In genomic region chr16:30982548-30983288, GRCh38 we compare ENCODE assay signal across 21 cellular contexts. TPM values are rescaled to one million over a fixed set of nuclear protein-coding genes. Genes with fewer than 3 reads are reported as not detected.
DNase-seq lines count a peak whose midpoint lies in the region; ATAC-seq and TF ChIP-seq lines count a peak whose summit lies in the region.
"Had no signal": no experiment of that assay in that cellular context is flagged by ENCODE, and none has a peak within 500 bp of the region (broad histone marks: within the 10 kb centered on the region; RNA-seq: fewer than 3 reads in every experiment).

No MANE protein-coding gene starts in this region.

- BruUV-seq in Caco-2 (replicated peaks; lab: Mats Ljungman, UMichigan): no TSS peak

- 92% methylated on average over 12 to 17 of the region's 17 CpGs for WGBS in endodermal cell (ENCODE audit: insufficient coverage in 1 of 2, insufficient read length in 1 of 2), 2 experiments

- ATAC-seq in GM21515 (IDR thresholded peaks at IDR 0.05; ENCODE audit: unreplicated experiment) (no peak), T-cell (replicated peaks in 1 of 4) (no peak), HG03025 (IDR thresholded peaks at IDR 0.05; ENCODE audit: low FRiP score, unreplicated experiment) (no peak)
- ATAC-seq: sciatic nerve had no signal

- H3K4me3 Mint-ChIP-seq in Caco-2 (ENCODE audit: unreplicated experiment) (no peak overlapping the region), endodermal cell (no peak overlapping the region), nephron progenitor cell (no peak overlapping the region), T-cell (no peak overlapping the region)

- no peaks in the 10 kb centered on the region for H3K9me3 Mint-ChIP-seq in Caco-2 (ENCODE audit: unreplicated experiment)
- no peaks in the 10 kb centered on the region for H3K9me3 Mint-ChIP-seq in endodermal cell
- H3K9me3 Mint-ChIP-seq in nephron progenitor cell: no peaks in the 10 kb centered on the region
- H3K9me3 Mint-ChIP-seq in T-cell: no peaks in the 10 kb centered on the region
- H3K9me3 Mint-ChIP-seq: IgD-negative memory B cell had no signal

- TF ChIP-seq CTCF in Caco-2 (IDR thresholded peaks at IDR 0.05; ENCODE audit: insufficient read depth in 1 of 2, low read depth in 1 of 2, low read length in 1 of 2, severe bottlenecking in 1 of 2, unreplicated experiment in 1 of 2) (no peak), endodermal cell (conservative IDR thresholded peaks at IDR 0.05) (no peak), nephron progenitor cell (IDR thresholded peaks at IDR 0.05) (no peak)

- H3K4me1 ChIP-seq in Caco-2 (peaks cover 7% of the 10 kb centered on the region), endodermal cell (ENCODE audit: control insufficient read depth, insufficient read depth, low read length) (no peaks in the 10 kb centered on the region)

- peak; percentile 90 for DNase-seq in AG08395 (ENCODE audit: low spot score)
- DNase-seq in Caco-2: no peak
- no peak for DNase-seq in endodermal cell
- DNase-seq in nephron progenitor cell: no peak
- DNase-seq in GOT3 (lab: John Stamatoyannopoulos, UW): no peak
- DNase-seq in T-cell: no peak
- DNase-seq: activated CD4-positive, alpha-beta T cell treated with anti-CD3 and anti-CD28 coated beads for 4 hours; activated CD8-positive, alpha-beta memory T cell treated with anti-CD3 and anti-CD28 coated beads, Interleukin-2, amount 50 U/mL, for 4 hours; activated gamma-delta T cell treated with Interleukin-2 at 50 U/mL for 16 hours; COR-L47; foreskin melanocyte; NCI-H1694; NCI-H226; nucleus accumbens; stimulated activated CD4-positive, alpha-beta T cell treated with anti-CD3 and anti-CD28 coated beads, Interleukin-2, amount 100 ng/mL, for 24 hours; stomach had no signal

- POLR2A ChIA-PET in Caco-2 (lab: Charles Lee): no interaction called here
- POLR2A ChIA-PET in T-cell (lab: Charles Lee): interaction anchor here in 1 of 2 donors (0.5 kb wide), 1 partner anchor 120 kb away, joined by 5 read pairs; no protein-coding TSS in a partner anchor

- H3K27me3 ChIP-seq in Caco-2 (replicated peaks; ENCODE audit: control insufficient read depth, insufficient read depth, low read length) (no peaks in the 10 kb centered on the region), endodermal cell (ENCODE audit: control insufficient read depth, insufficient read depth, low read length, poor library complexity, severe bottlenecking) (no peaks in the 10 kb centered on the region)
- H3K27me3 ChIP-seq: stomach, vagina had no signal

- peak overlapping the region; percentile 7 for H3K27ac Mint-ChIP-seq in Caco-2 (ENCODE audit: unreplicated experiment)
- peak overlapping the region; percentile 68 for H3K27ac Mint-ChIP-seq in endodermal cell
- peak overlapping the region; percentile 96 for H3K27ac Mint-ChIP-seq in nephron progenitor cell
- no peak overlapping the region for H3K27ac Mint-ChIP-seq in T-cell
- H3K27ac Mint-ChIP-seq: IgD-negative memory B cell had no signal

- intact Hi-C loops in Caco-2 (cut with micrococcal nuclease; ENCODE audit: unreplicated experiment): no loop called here

- H3K4me1 Mint-ChIP-seq in Caco-2 (ENCODE audit: low read depth, unreplicated experiment): peaks cover 6% of the 10 kb centered on the region
- H3K4me1 Mint-ChIP-seq in endodermal cell: peaks cover 2% of the 10 kb centered on the region
- H3K4me1 Mint-ChIP-seq in nephron progenitor cell: peaks cover 5% of the 10 kb centered on the region
- H3K4me1 Mint-ChIP-seq in T-cell: peaks cover 0 to 1% (median 0%) of the 10 kb centered on the region in 3 donors

- no peak overlapping the region for H3K4me3 ChIP-seq in Caco-2 (ENCODE audit: low read depth, low read length)
- no peak overlapping the region for H3K4me3 ChIP-seq in endodermal cell (ENCODE audit: low read length)
- H3K4me3 ChIP-seq: stomach, vagina had no signal

- H3K36me3 Mint-ChIP-seq in Caco-2 (ENCODE audit: insufficient read depth, unreplicated experiment) (peaks cover 23% of the 10 kb centered on the region), endodermal cell (ENCODE audit: low read depth) (peaks cover 42% of the 10 kb centered on the region), nephron progenitor cell (ENCODE audit: low read depth) (peaks cover 15% of the 10 kb centered on the region), T-cell (peaks cover 19% of the 10 kb centered on the region)

- H3K27me3 Mint-ChIP-seq in Caco-2 (ENCODE audit: insufficient read depth, unreplicated experiment) (no peaks in the 10 kb centered on the region), endodermal cell (ENCODE audit: insufficient read depth) (no peaks in the 10 kb centered on the region), nephron progenitor cell (ENCODE audit: low read depth, poor library complexity) (peaks cover 3% of the 10 kb centered on the region), T-cell (no peaks in the 10 kb centered on the region)
- H3K27me3 Mint-ChIP-seq: IgD-negative memory B cell had no signal

- no peak overlapping the region for H3K9ac ChIP-seq in endodermal cell (ENCODE audit: extremely low read depth, low read length, poor library complexity, severe bottlenecking)

- H3K9me3 ChIP-seq in Caco-2 (no peaks in the 10 kb centered on the region), endodermal cell (ENCODE audit: control insufficient read depth, low read length) (no peaks in the 10 kb centered on the region)
- H3K9me3 ChIP-seq: stomach, vagina had no signal

- CTCF ChIA-PET in Caco-2 (lab: Charles Lee): interaction anchor here (1.1 kb wide), 1 partner anchor 160 kb away, joined by 4 read pairs; no protein-coding TSS in a partner anchor
- CTCF ChIA-PET in T-cell (lab: Charles Lee): interaction anchor here in 1 of 2 donors (0.6 to 3.6 kb wide), 3 partner anchors 53 to 201 kb away, joined by 3 to 19 read pairs (median 3); no protein-coding TSS in a partner anchor

- H3K27ac ChIP-seq in endodermal cell (ENCODE audit: low read depth, low read length): no peak overlapping the region
- H3K27ac ChIP-seq: stomach, vagina had no signal

- no peaks in the 10 kb centered on the region for H3K36me3 ChIP-seq in Caco-2 (ENCODE audit: control insufficient read depth, insufficient read depth, low read length)
- H3K36me3 ChIP-seq in endodermal cell (ENCODE audit: control insufficient read depth, insufficient read depth, low read length): peaks cover 38% of the 10 kb centered on the region

RNA-seq across cellular contexts. Expression of gene HSD3B7, which starts 2.3 kb away (rescaled TPM):
- total RNA-seq in Caco-2 (2022): 1.3 and 2.4 TPM in 2 replicates
- total RNA-seq in endodermal cell: 1 to 10 TPM; 4.1 to 4.8 TPM
- 1.3 TPM for polyA plus RNA-seq in endodermal cell (2013, experiment 1 of 2)
- 2.1 TPM for polyA plus RNA-seq in endodermal cell (2013, experiment 2 of 2)
- total RNA-seq in T-cell: 1 to 10 TPM in 3 of 5 donors, under 1 TPM in 2; 0.33 to 3.5 (median 1.3) TPM
- polyA plus RNA-seq: IgD-negative memory B cell had no signal

RNA-seq across cellular contexts. Expression of gene SETD1A, which starts 25.2 kb away (rescaled TPM):
- total RNA-seq in Caco-2 (2022): 21.5 and 26.3 TPM in 2 replicates
- 10 to 100 TPM; 23.8 to 25.0 TPM for total RNA-seq in endodermal cell
- polyA plus RNA-seq in endodermal cell (2013, experiment 1 of 2): 21.0 TPM
- 18.2 TPM for polyA plus RNA-seq in endodermal cell (2013, experiment 2 of 2)
- 10 to 100 TPM; 34.6 to 43.6 (median 38.2) TPM for total RNA-seq in T-cell

RNA-seq across cellular contexts. Expression of gene STX1B, which starts 27.7 kb away (rescaled TPM):
- total RNA-seq in Caco-2 (2022) (0.46 and 0.77 TPM in 2 replicates), endodermal cell (1 to 10 TPM; 3.2 to 7.0 TPM), T-cell (1 to 10 TPM; 2.3 to 3.9 (median 3.4) TPM)
- polyA plus RNA-seq in endodermal cell (2013, experiment 1 of 2): 10.6 TPM
- polyA plus RNA-seq in endodermal cell (2013, experiment 2 of 2): 6.9 TPM

RNA-seq across cellular contexts. Expression of gene ORAI3, which starts 33.9 kb away (rescaled TPM):
- 4.7 TPM in 2 replicates for total RNA-seq in Caco-2 (2022)
- 10 to 100 TPM; 16.9 to 17.7 TPM for total RNA-seq in endodermal cell
- 9.2 TPM for polyA plus RNA-seq in endodermal cell (2013, experiment 1 of 2)
- polyA plus RNA-seq in endodermal cell (2013, experiment 2 of 2): 10.4 TPM
- total RNA-seq in T-cell: 10 to 100 TPM in 3 of 5 donors, 1 to 10 TPM in 2; 6.6 to 22.3 (median 20.8) TPM

RNA-seq across cellular contexts. Expression of gene STX4, which starts 50.6 kb away (rescaled TPM):
- 27.9 and 29.2 TPM in 2 replicates for total RNA-seq in Caco-2 (2022)
- 10 to 100 TPM; 34.4 to 37.6 TPM for total RNA-seq in endodermal cell
- 25.0 TPM for polyA plus RNA-seq in endodermal cell (2013, experiment 1 of 2)
- 18.6 TPM for polyA plus RNA-seq in endodermal cell (2013, experiment 2 of 2)
- total RNA-seq in T-cell: 100 to 1,000 TPM in 2 of 5 donors, 10 to 100 TPM in 3; 73.9 to 110 (median 94.6) TPM

Comparison
In these comparisons a context has a peak if more than half of its experiments do, and no peak if none do; other contexts are left out.
1. H3K27ac Mint-ChIP-seq: peak in Caco-2 (single experiment), endodermal cell (single experiment) and nephron progenitor cell (single experiment); none in T-cell (0 of 2).